In genomic region chr16:21509433-21510030, GRCh38 we compare ENCODE assay signal across 7 cellular contexts.
DNase-seq lines count a peak whose midpoint lies in the region; ATAC-seq and TF ChIP-seq lines count a peak whose summit lies in the region.
"Not testable (repeated sequence)": the region's sequence is repeated elsewhere in the genome, so short reads cannot be mapped to it uniquely, and the experiment has no call there.

No MANE protein-coding gene starts in this region.

- H3K27me3 ChIP-seq in H9 (ENCODE audit: insufficient read depth, low read length); right cardiac atrium (ENCODE audit: control insufficient read depth, insufficient read depth): not testable (repeated sequence)

- not testable (repeated sequence) for H3K4ac ChIP-seq in H9 (ENCODE audit: low read depth, low read length)

- not testable (repeated sequence) for H2BK120ac ChIP-seq in H9 (ENCODE audit: low read depth, low read length, poor library complexity, severe bottlenecking)

- peaks cover 22% of the 10 kb centered on the region for H3K79me1 ChIP-seq in H9 (ENCODE audit: insufficient read depth, low read depth, low read length, poor library complexity, severe bottlenecking)

- H3K9me3 Mint-ChIP-seq in H9; activated naive CD4-positive, alpha-beta T cell treated with anti-CD3 and anti-CD28 coated beads for 36 hours; dendritic cell treated with granulocyte-macrophage colony-stimulating factor and Interleukin-4, amounts not matched to agents 40 ng/mL and 50 ng/mL, for 4 days; natural killer cell: not testable (repeated sequence)

- H3T11ph ChIP-seq in H9 (ENCODE audit: low read length) = not testable (repeated sequence)

- not testable (repeated sequence) for H2BK20ac ChIP-seq in H9 (ENCODE audit: low read depth, low read length, poor library complexity, severe bottlenecking)

- not testable (repeated sequence) for H2AK5ac ChIP-seq in H9 (ENCODE audit: insufficient read length, low read length)

- H3K4me1 Mint-ChIP-seq in H9 (peaks cover 62 to 65% of the 10 kb centered on the region in 2 experiments), T-helper 17 cell (peaks cover 52% of the 10 kb centered on the region), natural killer cell (peaks cover 38 to 51% of the 10 kb centered on the region in 2 donors)
- peaks cover 74% of the 10 kb centered on the region for H3K4me1 Mint-ChIP-seq in activated naive CD4-positive, alpha-beta T cell treated with anti-CD3 and anti-CD28 coated beads for 36 hours (ENCODE audit: low read depth)
- H3K4me1 Mint-ChIP-seq in dendritic cell treated with granulocyte-macrophage colony-stimulating factor and Interleukin-4, amounts not matched to agents 40 ng/mL and 50 ng/mL, for 4 days (ENCODE audit: low read depth) = peaks cover 94% of the 10 kb centered on the region

- ATAC-seq in T-helper 17 cell, natural killer cell: not testable (repeated sequence)
- peak; percentile 27 to 31 for ATAC-seq in right cardiac atrium

- CTCF ChIA-PET in activated naive CD4-positive, alpha-beta T cell treated with anti-CD3 and anti-CD28 coated beads for 36 hours (lab: Charles Lee) = interaction anchor here (0.7 kb wide), 1 partner anchor 44 kb away, joined by 7 read pairs; no protein-coding TSS in a partner anchor

- H3K36me3 Mint-ChIP-seq in H9 (ENCODE audit: insufficient read depth in 1 of 3, low read depth in 3 of 3) = peaks cover 27 to 63% (median 60%) of the 10 kb centered on the region in 3 experiments
- not testable (repeated sequence) for H3K36me3 Mint-ChIP-seq in T-helper 17 cell (ENCODE audit: low read depth); natural killer cell
- peaks cover 31% of the 10 kb centered on the region for H3K36me3 Mint-ChIP-seq in activated naive CD4-positive, alpha-beta T cell treated with anti-CD3 and anti-CD28 coated beads for 36 hours (ENCODE audit: low read depth)
- peaks cover 72% of the 10 kb centered on the region for H3K36me3 Mint-ChIP-seq in dendritic cell treated with granulocyte-macrophage colony-stimulating factor and Interleukin-4, amounts not matched to agents 40 ng/mL and 50 ng/mL, for 4 days (ENCODE audit: low read depth)

- H3K23ac ChIP-seq in H9 (ENCODE audit: insufficient read length, low read depth, low read length) = not testable (repeated sequence)

- H3K4me2 ChIP-seq in H9 (ENCODE audit: insufficient read depth, insufficient read length, low read length) = not testable (repeated sequence)

- no CpG with 5 or more reads among the region's 10 CpGs for WGBS in H9 (ENCODE audit: extremely low coverage, insufficient read length, low lambda C conversion rate)
- 61% methylated on average over 10 of the region's 10 CpGs for WGBS in right cardiac atrium

- H3K4me3 Mint-ChIP-seq in H9; activated naive CD4-positive, alpha-beta T cell treated with anti-CD3 and anti-CD28 coated beads for 36 hours; dendritic cell treated with granulocyte-macrophage colony-stimulating factor and Interleukin-4, amounts not matched to agents 40 ng/mL and 50 ng/mL, for 4 days; natural killer cell: not testable (repeated sequence)
- peak overlapping the region; percentile 58 for H3K4me3 Mint-ChIP-seq in T-helper 17 cell

- not testable (repeated sequence) for H3K56ac ChIP-seq in H9 (ENCODE audit: insufficient read length, low read depth, low read length)

- not testable (repeated sequence) for H3K18ac ChIP-seq in H9 (ENCODE audit: insufficient read length, low read depth, low read length)

- H3K14ac ChIP-seq in H9 (ENCODE audit: insufficient read depth, low read length) = not testable (repeated sequence)

- not testable (repeated sequence) for TF ChIP-seq CTCF in H9 (conservative IDR thresholded peaks at IDR 0.05); natural killer cell (IDR thresholded peaks at IDR 0.05)

- not testable (repeated sequence) for H4K5ac ChIP-seq in H9 (ENCODE audit: insufficient read length, low read depth, low read length)

- H3K27ac Mint-ChIP-seq in H9 (peak overlapping the region; percentile 7 to 89 (median 85); a peak in 6 of 7 replicates), T-helper 17 cell (peak overlapping the region; percentile 93), natural killer cell (peak overlapping the region; percentile 86 to 88)
- peak overlapping the region; percentile 95 for H3K27ac Mint-ChIP-seq in activated naive CD4-positive, alpha-beta T cell treated with anti-CD3 and anti-CD28 coated beads for 36 hours
- peak overlapping the region; percentile 78 for H3K27ac Mint-ChIP-seq in dendritic cell treated with granulocyte-macrophage colony-stimulating factor and Interleukin-4, amounts not matched to agents 40 ng/mL and 50 ng/mL, for 4 days

- H2AFZ ChIP-seq in H9 (ENCODE audit: low read length) = not testable (repeated sequence)

- DNase-seq in H9 (peak; percentile 29), T-helper 17 cell (peak in 2 of 3 donors; percentile 2 to 7), right cardiac atrium (peak; percentile 37 to 75 (median 68))
- not testable (repeated sequence) for DNase-seq in activated naive CD4-positive, alpha-beta T cell treated with anti-CD3 and anti-CD28 coated beads for 36 hours; natural killer cell
- DNase-seq in stimulated activated CD8-positive, alpha-beta memory T cell treated with anti-CD3 and anti-CD28 coated beads, Interleukin-4, amount 100 ng/mL, for 48 hours = peak; percentile 27

- H3K27me3 Mint-ChIP-seq in H9 (ENCODE audit: low read depth); T-helper 17 cell; activated naive CD4-positive, alpha-beta T cell treated with anti-CD3 and anti-CD28 coated beads for 36 hours (ENCODE audit: low read depth); dendritic cell treated with granulocyte-macrophage colony-stimulating factor and Interleukin-4, amounts not matched to agents 40 ng/mL and 50 ng/mL, for 4 days; natural killer cell (ENCODE audit: low read depth in 2 of 2): not testable (repeated sequence)

- H3K4me1 ChIP-seq in H9 (ENCODE audit: insufficient read depth, low read length) = not testable (repeated sequence)
- H3K4me1 ChIP-seq in right cardiac atrium (ENCODE audit: control insufficient read depth, insufficient read depth, low read length) = peaks cover 33% of the 10 kb centered on the region

- H4K8ac ChIP-seq in H9 (replicated peaks; ENCODE audit: insufficient read length, low read depth, low read length) = not testable (repeated sequence)

- H4K20me1 ChIP-seq in H9 (ENCODE audit: control insufficient read depth, insufficient read depth, insufficient read length) = not testable (repeated sequence)

- H2BK12ac ChIP-seq in H9 (ENCODE audit: insufficient read length, low read depth, low read length) = not testable (repeated sequence)

- intact Hi-C loops in activated naive CD4-positive, alpha-beta T cell treated with anti-CD3 and anti-CD28 coated beads for 36 hours (cut with micrococcal nuclease); dendritic cell treated with granulocyte-macrophage colony-stimulating factor and Interleukin-4, amounts not matched to agents 40 ng/mL and 50 ng/mL, for 4 days (cut with micrococcal nuclease); natural killer cell (cut with micrococcal nuclease): not testable (repeated sequence)
- intact Hi-C loops in right cardiac atrium (cut with DNase I) = loop anchor here in 1 of 4 donors (10.0 kb wide), 1 partner anchor 45 kb away; no protein-coding TSS in a partner anchor

- H3K4me3 ChIP-seq in right cardiac atrium (ENCODE audit: low read length) = not testable (repeated sequence)

- H3K9ac ChIP-seq in H9 (ENCODE audit: extremely low read depth, insufficient read length, low read length) = not testable (repeated sequence)

- peaks cover 64% of the 10 kb centered on the region for H3K79me2 ChIP-seq in H9 (ENCODE audit: insufficient read depth, low read length)

- H4K91ac ChIP-seq in H9 (ENCODE audit: insufficient read length, low read depth, low read length) = not testable (repeated sequence)

- H2BK5ac ChIP-seq in H9 (ENCODE audit: insufficient read length, low read length) = not testable (repeated sequence)

- not testable (repeated sequence) for H2BK15ac ChIP-seq in H9 (ENCODE audit: low read depth, low read length)

- H3K27ac ChIP-seq in H9 (ENCODE audit: insufficient read length, low read depth, low read length) = not testable (repeated sequence)
- H3K27ac ChIP-seq in right cardiac atrium (ENCODE audit: low read length) = peak overlapping the region; percentile 91

- H3K23me2 ChIP-seq in H9 (ENCODE audit: insufficient read length, low read depth, low read length, poor library complexity, severe bottlenecking) = not testable (repeated sequence)

- not testable (repeated sequence) for H3K9me3 ChIP-seq in H9 (ENCODE audit: control insufficient read depth, low read depth, low read length); T-helper 17 cell (ENCODE audit: control insufficient read depth, low read length, poor library complexity, severe bottlenecking); right cardiac atrium (ENCODE audit: control insufficient read depth, low read length)
